9 cellular contexts compared by ENCODE assay signal in genomic region chr16:30997887-30998711, GRCh38. TPM values are rescaled to one million over a fixed set of nuclear protein-coding genes. Genes with fewer than 3 reads are reported as not detected.
DNase-seq lines count a peak whose midpoint lies in the region; ATAC-seq and TF ChIP-seq lines count a peak whose summit lies in the region.
"Had no signal": no experiment of that assay in that cellular context is flagged by ENCODE, and none has a peak within 500 bp of the region (broad histone marks: within the 10 kb centered on the region; RNA-seq: fewer than 3 reads in every experiment).

No MANE protein-coding gene starts in this region.

- no peaks in the 10 kb centered on the region for H3K9me3 Mint-ChIP-seq in GM23338

- TF ChIP-seq CTCF in GM23338 (conservative IDR thresholded peaks at IDR 0.05; ENCODE audit: low read depth in 2 of 2) (no peak), foreskin keratinocyte (conservative IDR thresholded peaks at IDR 0.05) (no peak), sigmoid colon (IDR thresholded peaks at IDR 0.05) (no peak)

- peaks cover 9% of the 10 kb centered on the region; the same call in 1 of the 2 replicates for H3F3A ChIP-seq in GM23338 (replicated peaks; ENCODE audit: low read depth)

- H3K27ac ChIP-seq in GM23338 (ENCODE audit: low read depth), result peak overlapping the region; percentile 32; the same call in 1 of the 2 replicates
- peak overlapping the region; percentile 62 for H3K27ac ChIP-seq in foreskin keratinocyte
- H3K27ac ChIP-seq in sigmoid colon, result peak overlapping the region; percentile 81 to 87 (median 87)
- H3K27ac ChIP-seq: HL-60 had no signal

- intact Hi-C loops in sigmoid colon (cut with DNase I), result loop anchor here (1.0 to 5.0 kb wide), 3 partner anchors 34 to 144 kb away; partner anchors contain the start of genes ZNF646 and ZNF668

- H3K4me1 Mint-ChIP-seq in GM23338, result peaks cover 19% of the 10 kb centered on the region

- peak; percentile 34 for DNase-seq in GM23338 (ENCODE audit: low spot score)
- peak; percentile 76 to 88 for DNase-seq in foreskin keratinocyte
- DNase-seq in sigmoid colon, result no peak
- no peak for DNase-seq in activated CD4-positive, alpha-beta T cell treated with anti-CD3 and anti-CD28 coated beads for 4 hours
- DNase-seq in GF-D8 (lab: John Stamatoyannopoulos, UW), result no peak
- no peak for DNase-seq in stimulated activated naive CD4-positive, alpha-beta T cell (lab: John Stamatoyannopoulos, UW)

- H3K4me3 ChIP-seq in GM23338, result peak overlapping the region; percentile 75
- H3K4me3 ChIP-seq in sigmoid colon, result peak overlapping the region in 1 of 4 donors; percentile 66

- H3K36me3 ChIP-seq in GM23338 (ENCODE audit: insufficient read depth), result no peaks in the 10 kb centered on the region
- H3K36me3 ChIP-seq in sigmoid colon, result no peaks in the 10 kb centered on the region

- H3K9me2 ChIP-seq in GM23338 (ENCODE audit: insufficient read depth), result no peaks in the 10 kb centered on the region

- no peak overlapping the region for H3K27ac Mint-ChIP-seq in GM23338

- ATAC-seq in GM23338, result peak; percentile 16
- ATAC-seq in SK-N-SH treated with all-trans-retinoic acid at 6 μM for 48 hours, result peak; percentile 88
- peak; percentile 70 for ATAC-seq in foreskin keratinocyte
- no peak for ATAC-seq in GM18868 (IDR thresholded peaks at IDR 0.05; ENCODE audit: unreplicated experiment)

- H3K27me3 ChIP-seq in GM23338 (ENCODE audit: insufficient read depth) (no peaks in the 10 kb centered on the region), foreskin keratinocyte (no peaks in the 10 kb centered on the region), sigmoid colon (no peaks in the 10 kb centered on the region)

- TF ChIP-seq EP300 in sigmoid colon (IDR thresholded peaks at IDR 0.05), result no peak

- H3K4me3 Mint-ChIP-seq in GM23338, result peak overlapping the region; percentile 86

- TF ChIP-seq POLR2A in sigmoid colon (IDR thresholded peaks at IDR 0.05), result no peak

- no peaks in the 10 kb centered on the region for H3K79me2 ChIP-seq in GM23338 (replicated peaks; ENCODE audit: insufficient read depth)

- no peaks in the 10 kb centered on the region for H3K36me3 Mint-ChIP-seq in GM23338 (ENCODE audit: low read depth)

- no peaks in the 10 kb centered on the region for H3K9me3 ChIP-seq in sigmoid colon

- peak overlapping the region; percentile 94 for H3K4me2 ChIP-seq in GM23338

- WGBS in sigmoid colon, 2 donors, result 65 to 79% methylated on average over 18 of the region's 18 CpGs

- no peaks in the 10 kb centered on the region for H4K20me1 ChIP-seq in GM23338 (replicated peaks; ENCODE audit: insufficient read depth)

- H3K4me1 ChIP-seq in GM23338 (ENCODE audit: insufficient read depth), result peaks cover 22% of the 10 kb centered on the region
- H3K4me1 ChIP-seq in foreskin keratinocyte, result peaks cover 20% of the 10 kb centered on the region
- peaks cover 0 to 19% (median 13%) of the 10 kb centered on the region in 4 donors for H3K4me1 ChIP-seq in sigmoid colon

- peak overlapping the region; percentile 96 for H2AFZ ChIP-seq in GM23338

- H3K27me3 Mint-ChIP-seq in GM23338 (ENCODE audit: insufficient read depth, low read depth, poor library complexity), result peaks cover 15% of the 10 kb centered on the region

TF ChIP-seq in GM23338, 12 proteins besides CTCF, POLR2A, EP300 and RAD21 (continues in another document):
- no peak for TF ChIP-seq REST (IDR thresholded peaks at IDR 0.05; ENCODE audit: unreplicated experiment)
- no peak for TF ChIP-seq JUNB (IDR thresholded peaks at IDR 0.05; ENCODE audit: unreplicated experiment)
- TF ChIP-seq CREB1 (CRISPR knock-in tag; IDR thresholded peaks at IDR 0.05; ENCODE audit: low read depth), result no peak
- no peak for TF ChIP-seq EZH2 (IDR thresholded peaks at IDR 0.05; ENCODE audit: low read depth, unreplicated experiment)

TF ChIP-seq in SK-N-SH treated with all-trans-retinoic acid at 6 μM for 48 hours, 23 proteins besides CTCF, POLR2A, EP300 and RAD21 (continues in another document):
- TF ChIP-seq ZNF70 (CRISPR knock-in tag; IDR thresholded peaks at IDR 0.05) (no peak), ZC3H10 (CRISPR knock-in tag; IDR thresholded peaks at IDR 0.05) (no peak), ZFP30 (CRISPR knock-in tag; IDR thresholded peaks at IDR 0.05) (no peak), TOX (CRISPR knock-in tag; IDR thresholded peaks at IDR 0.05; ENCODE audit: borderline replicate concordance) (no peak), OSR1 (CRISPR knock-in tag; IDR thresholded peaks at IDR 0.05) (no peak), CSDC2 (CRISPR knock-in tag; IDR thresholded peaks at IDR 0.05) (no peak), ZNF8 (CRISPR knock-in tag; IDR thresholded peaks at IDR 0.05) (no peak), ZNF565 (CRISPR knock-in tag; conservative IDR thresholded peaks at IDR 0.05; ENCODE audit: low read depth) (no peak), TSHZ2 (CRISPR knock-in tag; IDR thresholded peaks at IDR 0.05) (no peak), PPARA (CRISPR knock-in tag; IDR thresholded peaks at IDR 0.05; ENCODE audit: borderline replicate concordance) (no peak), SNAI2 (CRISPR knock-in tag; IDR thresholded peaks at IDR 0.05) (no peak), ARNTL (CRISPR knock-in tag; IDR thresholded peaks at IDR 0.05; ENCODE audit: borderline replicate concordance, low read depth) (no peak)
- TF ChIP-seq, protein P1, sequence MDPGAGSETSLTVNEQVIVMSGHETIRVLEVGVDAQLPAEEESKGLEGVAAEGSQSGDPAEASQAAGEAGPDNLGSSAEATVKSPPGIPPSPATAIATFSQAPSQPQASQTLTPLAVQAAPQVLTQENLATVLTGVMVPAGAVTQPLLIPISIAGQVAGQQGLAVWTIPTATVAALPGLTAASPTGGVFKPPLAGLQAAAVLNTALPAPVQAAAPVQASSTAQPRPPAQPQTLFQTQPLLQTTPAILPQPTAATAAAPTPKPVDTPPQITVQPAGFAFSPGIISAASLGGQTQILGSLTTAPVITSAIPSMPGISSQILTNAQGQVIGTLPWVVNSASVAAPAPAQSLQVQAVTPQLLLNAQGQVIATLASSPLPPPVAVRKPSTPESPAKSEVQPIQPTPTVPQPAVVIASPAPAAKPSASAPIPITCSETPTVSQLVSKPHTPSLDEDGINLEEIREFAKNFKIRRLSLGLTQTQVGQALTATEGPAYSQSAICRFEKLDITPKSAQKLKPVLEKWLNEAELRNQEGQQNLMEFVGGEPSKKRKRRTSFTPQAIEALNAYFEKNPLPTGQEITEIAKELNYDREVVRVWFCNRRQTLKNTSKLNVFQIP (CRISPR knock-in tag; IDR thresholded peaks at IDR 0.05; ENCODE audit: borderline replicate concordance, low read depth), result no peak

RNA-seq across cellular contexts. Expression of gene STX1B, which starts 12.3 kb away (rescaled TPM):
- 7.2 and 9.5 TPM in 2 replicates for total RNA-seq in GM23338 (2014; rRNA removed; shearing (Covaris generic))
- polyA plus RNA-seq in GM23338 (2016; fragmentation: Nextera tagmentation; extraction: Ambion mirVana), result 1.7 and 2.5 TPM in 2 replicates
- 0.39 and 0.61 TPM in 2 replicates for total RNA-seq in foreskin keratinocyte
- 0.27 and 0.29 TPM in 2 replicates for polyA plus RNA-seq in foreskin keratinocyte
- total RNA-seq in sigmoid colon, result 1 to 10 TPM in 2 of 4 donors, under 1 TPM in 2; 0.71 to 4.4 (median 2.3) TPM
- polyA plus RNA-seq in sigmoid colon, result 1 to 10 TPM in 1 of 3 donors, under 1 TPM in 1, not detected in 1; 0.60 to 1.2 TPM

RNA-seq across cellular contexts. Expression of gene HSD3B7, which starts 13.1 kb away (rescaled TPM):
- total RNA-seq in GM23338 (2014; rRNA removed; shearing (Covaris generic)), result 6.4 and 12.2 TPM in 2 replicates
- 4.3 TPM in 2 replicates for polyA plus RNA-seq in GM23338 (2016; fragmentation: Nextera tagmentation; extraction: Ambion mirVana)
- total RNA-seq in foreskin keratinocyte, result 3.0 and 3.1 TPM in 2 replicates
- polyA plus RNA-seq in foreskin keratinocyte, result 2.9 and 3.0 TPM in 2 replicates
- 10 to 100 TPM; 14.6 to 16.1 (median 15.5) TPM for total RNA-seq in sigmoid colon
- polyA plus RNA-seq in sigmoid colon, result 10 to 100 TPM in 2 of 3 donors, 1 to 10 TPM in 1; 9.0 to 36.1 (median 13.6) TPM

RNA-seq across cellular contexts. Expression of gene STX4, which starts 35.3 kb away (rescaled TPM):
- 13.0 TPM in 2 replicates for total RNA-seq in GM23338 (2014; rRNA removed; shearing (Covaris generic))
- polyA plus RNA-seq in GM23338 (2016; fragmentation: Nextera tagmentation; extraction: Ambion mirVana) (39.3 and 40.8 TPM in 2 replicates), foreskin keratinocyte (59.7 and 61.2 TPM in 2 replicates), sigmoid colon (10 to 100 TPM; 47.2 to 76.3 (median 55.3) TPM)
- total RNA-seq in foreskin keratinocyte (38.7 TPM in 2 replicates), sigmoid colon (10 to 100 TPM; 23.9 to 56.5 (median 37.4) TPM)

RNA-seq across cellular contexts. Expression of gene SETD1A, which starts 40.5 kb away (rescaled TPM):
- total RNA-seq in GM23338 (2014; rRNA removed; shearing (Covaris generic)), result 14.5 and 21.9 TPM in 2 replicates
- 10.8 and 10.9 TPM in 2 replicates for polyA plus RNA-seq in GM23338 (2016; fragmentation: Nextera tagmentation; extraction: Ambion mirVana)
- total RNA-seq in foreskin keratinocyte, result 6.7 and 7.1 TPM in 2 replicates
- polyA plus RNA-seq in foreskin keratinocyte, result 6.0 and 6.4 TPM in 2 replicates
- total RNA-seq in sigmoid colon, result 10 to 100 TPM in 1 of 4 donors, 1 to 10 TPM in 3; 5.0 to 16.0 (median 7.1) TPM
- polyA plus RNA-seq in sigmoid colon, result 10 to 100 TPM in 1 of 3 donors, 1 to 10 TPM in 2; 2.4 to 13.1 (median 3.2) TPM

RNA-seq across cellular contexts. Expression of gene ORAI3, which starts 49.2 kb away (rescaled TPM):
- 14.9 and 15.9 TPM in 2 replicates for total RNA-seq in GM23338 (2014; rRNA removed; shearing (Covaris generic))
- polyA plus RNA-seq in GM23338 (2016; fragmentation: Nextera tagmentation; extraction: Ambion mirVana) (6.9 and 9.8 TPM in 2 replicates), foreskin keratinocyte (9.1 and 9.2 TPM in 2 replicates), sigmoid colon (10 to 100 TPM in 2 of 3 donors, 1 to 10 TPM in 1; 8.6 to 16.1 (median 15.6) TPM)
- total RNA-seq in foreskin keratinocyte (8.4 and 9.0 TPM in 2 replicates), sigmoid colon (10 to 100 TPM; 33.3 to 43.3 (median 40.5) TPM)

Comparison
In these comparisons a context has a peak if more than half of its experiments do, and no peak if none do; other contexts are left out.
1. DNase-seq: peak in GM23338 (single experiment) and foreskin keratinocyte (2 of 2); none in sigmoid colon (single experiment), activated CD4-positive, alpha-beta T cell treated with anti-CD3 and anti-CD28 coated beads for 4 hours (0 of 2), GF-D8 (single experiment) and stimulated activated naive CD4-positive, alpha-beta T cell (0 of 6).
2. H3K27ac ChIP-seq: peak in every context shown above with its lines; median percentile 87 in sigmoid colon; 62 in foreskin keratinocyte; 32 in GM23338.